11 cellular contexts compared by ENCODE assay signal in genomic region chr16:9447195-9447551, GRCh38.
"Had no signal": no experiment of that assay in that cellular context is flagged by ENCODE, and none has a peak within 500 bp of the region (broad histone marks: within the 10 kb centered on the region; RNA-seq: fewer than 3 reads in every experiment).

No MANE protein-coding gene starts in this region.

- H3K4me3 ChIP-seq: smooth muscle cell had no signal

- H3K27me3 ChIP-seq: foreskin keratinocyte had no signal

- DNase-seq: activated CD4-positive, alpha-beta T cell treated with anti-CD3 and anti-CD28 coated beads, Interleukin-2, amount 50 U/mL, for 4 hours; activated gamma-delta T cell; activated T-cell treated with anti-CD3 and anti-CD28 coated beads, Interleukin-2, amount 50 U/mL, for 24 hours; anterior cingulate cortex; foreskin keratinocyte; SW 1271; trophoblast cell had no signal

- H3K4me1 ChIP-seq: foreskin keratinocyte had no signal

- H3K27me3 Mint-ChIP-seq: activated T-cell treated with anti-CD3 and anti-CD28 coated beads, Interleukin-2, amount 50 U/mL, for 24 hours had no signal

- ATAC-seq: foreskin keratinocyte, left lobe of liver had no signal

- H3K36me3 Mint-ChIP-seq: activated naive CD8-positive, alpha-beta T cell had no signal

- H3K27ac Mint-ChIP-seq: activated naive CD8-positive, alpha-beta T cell; activated T-cell treated with anti-CD3 and anti-CD28 coated beads, Interleukin-2, amount 50 U/mL, for 24 hours; T-helper 2 cell treated with Interferon-gamma antibody and Interleukin-4, amounts not matched to agents 5 μg/mL and 100 μg/mL, for 36 hours had no signal

- H3K27ac ChIP-seq: foreskin keratinocyte had no signal

- H3K4me3 Mint-ChIP-seq: activated naive CD8-positive, alpha-beta T cell; activated T-cell treated with anti-CD3 and anti-CD28 coated beads, Interleukin-2, amount 50 U/mL, for 24 hours; T-helper 2 cell treated with Interferon-gamma antibody and Interleukin-4, amounts not matched to agents 5 μg/mL and 100 μg/mL, for 36 hours had no signal
